1 cellular context compared by ENCODE assay signal in the genomic region with DNA sequence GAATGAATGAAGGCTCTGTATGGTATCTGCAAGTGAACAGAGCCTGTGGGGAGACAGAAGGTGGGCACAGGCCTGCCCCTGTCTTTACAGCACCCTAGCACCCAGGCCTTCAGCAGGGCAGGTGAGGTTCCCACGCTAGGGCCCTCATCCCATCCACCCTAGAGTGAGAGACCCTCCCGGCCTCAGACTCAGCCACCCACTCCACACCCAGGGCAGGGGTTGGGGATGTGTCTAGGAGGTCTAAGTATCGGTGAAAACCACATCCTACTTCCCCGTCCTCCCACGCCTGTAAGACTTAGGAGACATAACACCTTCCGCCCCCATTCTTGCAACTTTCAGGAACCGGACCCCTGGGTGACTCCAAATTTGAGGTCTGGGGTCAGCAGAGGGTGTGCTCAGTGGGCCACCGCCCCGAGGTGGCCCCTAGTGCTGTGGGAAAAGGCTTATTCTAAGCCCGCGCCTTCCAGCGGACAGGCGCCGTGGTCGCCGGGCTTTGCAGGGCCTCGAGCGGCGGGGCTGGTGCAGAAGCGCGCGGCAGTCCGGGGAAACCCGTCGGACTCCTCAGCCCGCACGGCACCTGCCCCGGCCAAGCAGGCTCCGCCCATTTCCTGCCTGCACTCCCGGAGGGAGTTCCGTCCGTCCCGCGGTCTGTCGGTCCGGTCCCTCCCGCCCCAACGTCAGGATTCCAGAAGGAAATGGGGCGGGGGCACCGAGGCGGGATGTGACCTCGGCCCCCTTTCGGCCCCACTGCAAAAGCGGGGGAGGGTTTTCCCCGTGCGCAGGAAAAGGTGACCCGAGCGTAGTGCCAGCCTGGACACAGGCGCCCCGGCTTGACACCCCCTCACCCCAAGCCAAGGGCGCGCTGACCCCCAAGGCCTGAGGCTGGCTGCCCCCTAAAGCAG.
A peak's percentile ranks its signal among the peaks of the same experiment; 100 is the strongest.
TF ChIP-seq lines count a peak whose summit lies in the region.

No MANE protein-coding gene starts in this region.

TF ChIP-seq in HepG2, 621 proteins besides CTCF, POLR2A, EP300 and RAD21 (continued from another document and continues in another):
- TF ChIP-seq, protein P1, sequence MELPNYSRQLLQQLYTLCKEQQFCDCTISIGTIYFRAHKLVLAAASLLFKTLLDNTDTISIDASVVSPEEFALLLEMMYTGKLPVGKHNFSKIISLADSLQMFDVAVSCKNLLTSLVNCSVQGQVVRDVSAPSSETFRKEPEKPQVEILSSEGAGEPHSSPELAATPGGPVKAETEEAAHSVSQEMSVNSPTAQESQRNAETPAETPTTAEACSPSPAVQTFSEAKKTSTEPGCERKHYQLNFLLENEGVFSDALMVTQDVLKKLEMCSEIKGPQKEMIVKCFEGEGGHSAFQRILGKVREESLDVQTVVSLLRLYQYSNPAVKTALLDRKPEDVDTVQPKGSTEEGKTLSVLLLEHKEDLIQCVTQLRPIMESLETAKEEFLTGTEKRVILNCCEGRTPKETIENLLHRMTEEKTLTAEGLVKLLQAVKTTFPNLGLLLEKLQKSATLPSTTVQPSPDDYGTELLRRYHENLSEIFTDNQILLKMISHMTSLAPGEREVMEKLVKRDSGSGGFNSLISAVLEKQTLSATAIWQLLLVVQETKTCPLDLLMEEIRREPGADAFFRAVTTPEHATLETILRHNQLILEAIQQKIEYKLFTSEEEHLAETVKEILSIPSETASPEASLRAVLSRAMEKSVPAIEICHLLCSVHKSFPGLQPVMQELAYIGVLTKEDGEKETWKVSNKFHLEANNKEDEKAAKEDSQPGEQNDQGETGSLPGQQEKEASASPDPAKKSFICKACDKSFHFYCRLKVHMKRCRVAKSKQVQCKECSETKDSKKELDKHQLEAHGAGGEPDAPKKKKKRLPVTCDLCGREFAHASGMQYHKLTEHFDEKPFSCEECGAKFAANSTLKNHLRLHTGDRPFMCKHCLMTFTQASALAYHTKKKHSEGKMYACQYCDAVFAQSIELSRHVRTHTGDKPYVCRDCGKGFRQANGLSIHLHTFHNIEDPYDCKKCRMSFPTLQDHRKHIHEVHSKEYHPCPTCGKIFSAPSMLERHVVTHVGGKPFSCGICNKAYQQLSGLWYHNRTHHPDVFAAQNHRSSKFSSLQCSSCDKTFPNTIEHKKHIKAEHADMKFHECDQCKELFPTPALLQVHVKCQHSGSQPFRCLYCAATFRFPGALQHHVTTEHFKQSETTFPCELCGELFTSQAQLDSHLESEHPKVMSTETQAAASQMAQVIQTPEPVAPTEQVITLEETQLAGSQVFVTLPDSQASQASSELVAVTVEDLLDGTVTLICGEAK (IDR thresholded peaks at IDR 0.05), result no peak
- TF ChIP-seq, protein P1 (CRISPR knock-in tag; IDR thresholded peaks at IDR 0.05), result peak; percentile 78; the same call in 1 of the 2 replicates
- TF ChIP-seq ZNF720 (CRISPR knock-in tag; IDR thresholded peaks at IDR 0.05) (no peak), SMC3 (IDR thresholded peaks at IDR 0.05; ENCODE audit: low read length) (no peak), SETDB1 (CRISPR knock-in tag; IDR thresholded peaks at IDR 0.05; ENCODE audit: borderline replicate concordance) (no peak), XBP1 (CRISPR knock-in tag; IDR thresholded peaks at IDR 0.05) (peak; percentile 83; the same call in 1 of the 2 replicates), ZNF616 (CRISPR knock-in tag; IDR thresholded peaks at IDR 0.05; ENCODE audit: low read depth) (no peak), HIVEP1 (CRISPR knock-in tag; IDR thresholded peaks at IDR 0.05) (peak; percentile 99), ZNF75D (CRISPR knock-in tag; IDR thresholded peaks at IDR 0.05; ENCODE audit: borderline replicate concordance) (no peak), ZNF556 (CRISPR knock-in tag; IDR thresholded peaks at IDR 0.05; ENCODE audit: borderline replicate concordance) (peak; percentile 59), ZNF329 (CRISPR knock-in tag; IDR thresholded peaks at IDR 0.05; ENCODE audit: low read depth) (peak; percentile 56; the same call in 1 of the 2 replicates), ZNF839 (CRISPR knock-in tag; IDR thresholded peaks at IDR 0.05; ENCODE audit: borderline replicate concordance) (no peak; the same call in none of the 2 replicates), ZNF83 (CRISPR knock-in tag; IDR thresholded peaks at IDR 0.05; ENCODE audit: borderline replicate concordance) (no peak), PHB2 (IDR thresholded peaks at IDR 0.05; ENCODE audit: partially characterized antibody) (no peak), ZNF761 (CRISPR knock-in tag; conservative IDR thresholded peaks at IDR 0.05) (no peak; the same call in 1 of the 2 replicates), MAF1 (CRISPR knock-in tag; IDR thresholded peaks at IDR 0.05; ENCODE audit: borderline replicate concordance) (peak; percentile 86), KAT8 (CRISPR knock-in tag; IDR thresholded peaks at IDR 0.05) (peak; percentile 94)
- TF ChIP-seq, protein P2, sequence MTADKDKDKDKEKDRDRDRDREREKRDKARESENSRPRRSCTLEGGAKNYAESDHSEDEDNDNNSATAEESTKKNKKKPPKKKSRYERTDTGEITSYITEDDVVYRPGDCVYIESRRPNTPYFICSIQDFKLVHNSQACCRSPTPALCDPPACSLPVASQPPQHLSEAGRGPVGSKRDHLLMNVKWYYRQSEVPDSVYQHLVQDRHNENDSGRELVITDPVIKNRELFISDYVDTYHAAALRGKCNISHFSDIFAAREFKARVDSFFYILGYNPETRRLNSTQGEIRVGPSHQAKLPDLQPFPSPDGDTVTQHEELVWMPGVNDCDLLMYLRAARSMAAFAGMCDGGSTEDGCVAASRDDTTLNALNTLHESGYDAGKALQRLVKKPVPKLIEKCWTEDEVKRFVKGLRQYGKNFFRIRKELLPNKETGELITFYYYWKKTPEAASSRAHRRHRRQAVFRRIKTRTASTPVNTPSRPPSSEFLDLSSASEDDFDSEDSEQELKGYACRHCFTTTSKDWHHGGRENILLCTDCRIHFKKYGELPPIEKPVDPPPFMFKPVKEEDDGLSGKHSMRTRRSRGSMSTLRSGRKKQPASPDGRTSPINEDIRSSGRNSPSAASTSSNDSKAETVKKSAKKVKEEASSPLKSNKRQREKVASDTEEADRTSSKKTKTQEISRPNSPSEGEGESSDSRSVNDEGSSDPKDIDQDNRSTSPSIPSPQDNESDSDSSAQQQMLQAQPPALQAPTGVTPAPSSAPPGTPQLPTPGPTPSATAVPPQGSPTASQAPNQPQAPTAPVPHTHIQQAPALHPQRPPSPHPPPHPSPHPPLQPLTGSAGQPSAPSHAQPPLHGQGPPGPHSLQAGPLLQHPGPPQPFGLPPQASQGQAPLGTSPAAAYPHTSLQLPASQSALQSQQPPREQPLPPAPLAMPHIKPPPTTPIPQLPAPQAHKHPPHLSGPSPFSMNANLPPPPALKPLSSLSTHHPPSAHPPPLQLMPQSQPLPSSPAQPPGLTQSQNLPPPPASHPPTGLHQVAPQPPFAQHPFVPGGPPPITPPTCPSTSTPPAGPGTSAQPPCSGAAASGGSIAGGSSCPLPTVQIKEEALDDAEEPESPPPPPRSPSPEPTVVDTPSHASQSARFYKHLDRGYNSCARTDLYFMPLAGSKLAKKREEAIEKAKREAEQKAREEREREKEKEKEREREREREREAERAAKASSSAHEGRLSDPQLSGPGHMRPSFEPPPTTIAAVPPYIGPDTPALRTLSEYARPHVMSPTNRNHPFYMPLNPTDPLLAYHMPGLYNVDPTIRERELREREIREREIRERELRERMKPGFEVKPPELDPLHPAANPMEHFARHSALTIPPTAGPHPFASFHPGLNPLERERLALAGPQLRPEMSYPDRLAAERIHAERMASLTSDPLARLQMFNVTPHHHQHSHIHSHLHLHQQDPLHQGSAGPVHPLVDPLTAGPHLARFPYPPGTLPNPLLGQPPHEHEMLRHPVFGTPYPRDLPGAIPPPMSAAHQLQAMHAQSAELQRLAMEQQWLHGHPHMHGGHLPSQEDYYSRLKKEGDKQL (CRISPR knock-in tag; IDR thresholded peaks at IDR 0.05; ENCODE audit: low read depth), result peak; percentile 45; the same call in 1 of the 2 replicates
- TF ChIP-seq, protein P3, sequence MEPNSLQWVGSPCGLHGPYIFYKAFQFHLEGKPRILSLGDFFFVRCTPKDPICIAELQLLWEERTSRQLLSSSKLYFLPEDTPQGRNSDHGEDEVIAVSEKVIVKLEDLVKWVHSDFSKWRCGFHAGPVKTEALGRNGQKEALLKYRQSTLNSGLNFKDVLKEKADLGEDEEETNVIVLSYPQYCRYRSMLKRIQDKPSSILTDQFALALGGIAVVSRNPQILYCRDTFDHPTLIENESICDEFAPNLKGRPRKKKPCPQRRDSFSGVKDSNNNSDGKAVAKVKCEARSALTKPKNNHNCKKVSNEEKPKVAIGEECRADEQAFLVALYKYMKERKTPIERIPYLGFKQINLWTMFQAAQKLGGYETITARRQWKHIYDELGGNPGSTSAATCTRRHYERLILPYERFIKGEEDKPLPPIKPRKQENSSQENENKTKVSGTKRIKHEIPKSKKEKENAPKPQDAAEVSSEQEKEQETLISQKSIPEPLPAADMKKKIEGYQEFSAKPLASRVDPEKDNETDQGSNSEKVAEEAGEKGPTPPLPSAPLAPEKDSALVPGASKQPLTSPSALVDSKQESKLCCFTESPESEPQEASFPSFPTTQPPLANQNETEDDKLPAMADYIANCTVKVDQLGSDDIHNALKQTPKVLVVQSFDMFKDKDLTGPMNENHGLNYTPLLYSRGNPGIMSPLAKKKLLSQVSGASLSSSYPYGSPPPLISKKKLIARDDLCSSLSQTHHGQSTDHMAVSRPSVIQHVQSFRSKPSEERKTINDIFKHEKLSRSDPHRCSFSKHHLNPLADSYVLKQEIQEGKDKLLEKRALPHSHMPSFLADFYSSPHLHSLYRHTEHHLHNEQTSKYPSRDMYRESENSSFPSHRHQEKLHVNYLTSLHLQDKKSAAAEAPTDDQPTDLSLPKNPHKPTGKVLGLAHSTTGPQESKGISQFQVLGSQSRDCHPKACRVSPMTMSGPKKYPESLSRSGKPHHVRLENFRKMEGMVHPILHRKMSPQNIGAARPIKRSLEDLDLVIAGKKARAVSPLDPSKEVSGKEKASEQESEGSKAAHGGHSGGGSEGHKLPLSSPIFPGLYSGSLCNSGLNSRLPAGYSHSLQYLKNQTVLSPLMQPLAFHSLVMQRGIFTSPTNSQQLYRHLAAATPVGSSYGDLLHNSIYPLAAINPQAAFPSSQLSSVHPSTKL (CRISPR knock-in tag; IDR thresholded peaks at IDR 0.05), result peak; percentile 75
- TF ChIP-seq, protein P4, sequence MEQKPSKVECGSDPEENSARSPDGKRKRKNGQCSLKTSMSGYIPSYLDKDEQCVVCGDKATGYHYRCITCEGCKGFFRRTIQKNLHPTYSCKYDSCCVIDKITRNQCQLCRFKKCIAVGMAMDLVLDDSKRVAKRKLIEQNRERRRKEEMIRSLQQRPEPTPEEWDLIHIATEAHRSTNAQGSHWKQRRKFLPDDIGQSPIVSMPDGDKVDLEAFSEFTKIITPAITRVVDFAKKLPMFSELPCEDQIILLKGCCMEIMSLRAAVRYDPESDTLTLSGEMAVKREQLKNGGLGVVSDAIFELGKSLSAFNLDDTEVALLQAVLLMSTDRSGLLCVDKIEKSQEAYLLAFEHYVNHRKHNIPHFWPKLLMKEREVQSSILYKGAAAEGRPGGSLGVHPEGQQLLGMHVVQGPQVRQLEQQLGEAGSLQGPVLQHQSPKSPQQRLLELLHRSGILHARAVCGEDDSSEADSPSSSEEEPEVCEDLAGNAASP (CRISPR knock-in tag; IDR thresholded peaks at IDR 0.05; ENCODE audit: borderline replicate concordance), result peak; percentile 55
- TF ChIP-seq, protein P5, sequence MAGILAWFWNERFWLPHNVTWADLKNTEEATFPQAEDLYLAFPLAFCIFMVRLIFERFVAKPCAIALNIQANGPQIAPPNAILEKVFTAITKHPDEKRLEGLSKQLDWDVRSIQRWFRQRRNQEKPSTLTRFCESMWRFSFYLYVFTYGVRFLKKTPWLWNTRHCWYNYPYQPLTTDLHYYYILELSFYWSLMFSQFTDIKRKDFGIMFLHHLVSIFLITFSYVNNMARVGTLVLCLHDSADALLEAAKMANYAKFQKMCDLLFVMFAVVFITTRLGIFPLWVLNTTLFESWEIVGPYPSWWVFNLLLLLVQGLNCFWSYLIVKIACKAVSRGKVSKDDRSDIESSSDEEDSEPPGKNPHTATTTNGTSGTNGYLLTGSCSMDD (CRISPR knock-in tag; IDR thresholded peaks at IDR 0.05), result peak; percentile 95
- TF ChIP-seq, protein P6, sequence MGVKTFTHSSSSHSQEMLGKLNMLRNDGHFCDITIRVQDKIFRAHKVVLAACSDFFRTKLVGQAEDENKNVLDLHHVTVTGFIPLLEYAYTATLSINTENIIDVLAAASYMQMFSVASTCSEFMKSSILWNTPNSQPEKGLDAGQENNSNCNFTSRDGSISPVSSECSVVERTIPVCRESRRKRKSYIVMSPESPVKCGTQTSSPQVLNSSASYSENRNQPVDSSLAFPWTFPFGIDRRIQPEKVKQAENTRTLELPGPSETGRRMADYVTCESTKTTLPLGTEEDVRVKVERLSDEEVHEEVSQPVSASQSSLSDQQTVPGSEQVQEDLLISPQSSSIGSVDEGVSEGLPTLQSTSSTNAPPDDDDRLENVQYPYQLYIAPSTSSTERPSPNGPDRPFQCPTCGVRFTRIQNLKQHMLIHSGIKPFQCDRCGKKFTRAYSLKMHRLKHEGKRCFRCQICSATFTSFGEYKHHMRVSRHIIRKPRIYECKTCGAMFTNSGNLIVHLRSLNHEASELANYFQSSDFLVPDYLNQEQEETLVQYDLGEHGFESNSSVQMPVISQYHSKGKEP (CRISPR knock-in tag; IDR thresholded peaks at IDR 0.05), result no peak
